Comparison of ENCODE assay signal across 18 cellular contexts in genomic region chr21:43874085-43874785, GRCh38. TPM values are rescaled to one million over a fixed set of nuclear protein-coding genes. Genes with fewer than 3 reads are reported as not detected.
DNase-seq lines count a peak whose midpoint lies in the region; ATAC-seq and TF ChIP-seq lines count a peak whose summit lies in the region.
"Had no signal": no experiment of that assay in that cellular context is flagged by ENCODE, and none has a peak within 500 bp of the region (broad histone marks: within the 10 kb centered on the region; RNA-seq: fewer than 3 reads in every experiment).

No MANE protein-coding gene starts in this region.

- no peak for TF ChIP-seq POLR2A in thyroid gland (IDR thresholded peaks at IDR 0.05)

- H3K27ac ChIP-seq in mammary epithelial cell (ENCODE audit: insufficient read depth, low read depth, low read length) (no peak overlapping the region), SJSA1 (peak overlapping the region; percentile 26; the same call in 1 of the 2 replicates), thyroid gland (peak overlapping the region in 2 of 3 donors; percentile 34 to 49)
- H3K27ac ChIP-seq: gastroesophageal sphincter, prostate gland, RWPE1 had no signal

- BruUV-seq in MCF 10A (replicated peaks; lab: Mats Ljungman, UMichigan) (no TSS peak), mammary epithelial cell (replicated peaks; lab: Mats Ljungman, UMichigan) (no TSS peak)

- H3K4me3 ChIP-seq in mammary epithelial cell (replicated peaks in 1 of 3; ENCODE audit: insufficient read depth in 1 of 3, low read depth in 2 of 3, low read length in 3 of 3) (no peak overlapping the region), SJSA1 (no peak overlapping the region), thyroid gland (replicated peaks in 1 of 3) (no peak overlapping the region)
- H3K4me3 ChIP-seq: gastroesophageal sphincter, prostate gland, smooth muscle cell had no signal

- dilution Hi-C loops in mammary epithelial cell (cut with HindIII; ENCODE audit: low sequenced_read_pairs) = no loop called here

- no peak overlapping the region for H3K4me2 ChIP-seq in mammary epithelial cell (ENCODE audit: insufficient read depth, low read depth, low read length)
- H3K4me2 ChIP-seq: smooth muscle cell had no signal

- H3K9me3 Mint-ChIP-seq in MCF 10A (ENCODE audit: unreplicated experiment) = no peaks in the 10 kb centered on the region

- no peaks in the 10 kb centered on the region for H4K20me1 ChIP-seq in mammary epithelial cell (ENCODE audit: insufficient read depth, low read length)

- in situ Hi-C loops in mammary epithelial cell (cut with MboI; ENCODE audit: low sequenced_read_pairs in 2 of 2) = no loop called here

- no peak overlapping the region for H3K4me3 Mint-ChIP-seq in MCF 10A (ENCODE audit: unreplicated experiment)
- H3K4me3 Mint-ChIP-seq: nephron progenitor cell had no signal

- H3K27me3 ChIP-seq in mammary epithelial cell (ENCODE audit: insufficient read depth, low read length) = no peaks in the 10 kb centered on the region
- H3K27me3 ChIP-seq in SJSA1 (replicated peaks) = no peaks in the 10 kb centered on the region
- no peaks in the 10 kb centered on the region for H3K27me3 ChIP-seq in thyroid gland
- H3K27me3 ChIP-seq: gastroesophageal sphincter had no signal

- H3K36me3 ChIP-seq in mammary epithelial cell (ENCODE audit: insufficient read depth, low read length) (no peaks in the 10 kb centered on the region), SJSA1 (peaks cover 62% of the 10 kb centered on the region), thyroid gland (no peaks in the 10 kb centered on the region)
- H3K36me3 ChIP-seq: prostate gland had no signal

- WGBS in mammary epithelial cell (ENCODE audit: low coverage, missing lambda C conversion rate) = 86% methylated on average over 12 of the region's 12 CpGs
- 47 to 55% methylated on average over 12 of the region's 12 CpGs for WGBS in thyroid gland, 2 donors

- H3K9me3 ChIP-seq in mammary epithelial cell (replicated peaks; ENCODE audit: insufficient read depth, low read length) (no peaks in the 10 kb centered on the region), SJSA1 (replicated peaks) (no peaks in the 10 kb centered on the region), thyroid gland (no peaks in the 10 kb centered on the region)
- H3K9me3 ChIP-seq: gastroesophageal sphincter, prostate gland had no signal

- no peak overlapping the region for H2AFZ ChIP-seq in mammary epithelial cell (ENCODE audit: low read depth, low read length)

- POLR2A ChIA-PET in MCF 10A (lab: Yijun Ruan, JAX) = interaction anchor here (1.3 kb wide), 1 partner anchor 8 kb away, joined by 4 read pairs; no protein-coding TSS in a partner anchor

- no peak for ATAC-seq in GM21390 (IDR thresholded peaks at IDR 0.05; ENCODE audit: unreplicated experiment)
- ATAC-seq: gastroesophageal sphincter had no signal

- DNase-seq in MCF 10A (ENCODE audit: unreplicated experiment) (no peak), mammary epithelial cell (no peak), SJSA1 (ENCODE audit: low read depth in 1 of 2, low spot score in 2 of 2) (peak in 1 of 2 experiments; percentile 79), fibroblast of gingiva (ENCODE audit: low read depth) (peak; percentile 41), thyroid gland (peak; percentile 46 to 56), NCI-H526 treated with DMSO at 0.1 percent for 48 hours (lab: John Stamatoyannopoulos, UW) (no peak), mesenteric fat pad (ENCODE audit: low spot score) (no peak)
- DNase-seq: activated CD4-positive, alpha-beta T cell treated with anti-CD3 and anti-CD28 coated beads for 4 hours; Karpas-422; mesenchymal stem cell; NCI-H2171; NCI-H526; nephron progenitor cell had no signal

- no peaks in the 10 kb centered on the region for H3K4me1 ChIP-seq in mammary epithelial cell (ENCODE audit: insufficient read depth, low read length)
- H3K4me1 ChIP-seq in SJSA1 (replicated peaks) = peaks cover 28% of the 10 kb centered on the region
- H3K4me1 ChIP-seq in thyroid gland = peaks cover 4 to 22% of the 10 kb centered on the region in 2 donors
- H3K4me1 ChIP-seq: prostate gland had no signal

- CTCF ChIA-PET in MCF 10A (lab: Yijun Ruan, JAX) = no interaction called here
- CTCF ChIA-PET in mammary epithelial cell (lab: Charles Lee; ENCODE audit: low non-redundant PET) = no interaction called here

- intact Hi-C loops in MCF 10A (cut with micrococcal nuclease) = no loop called here
- intact Hi-C loops in mammary epithelial cell (cut with micrococcal nuclease) = no loop called here
- intact Hi-C loops in thyroid gland (cut with DNase I) = no loop called here

- H3K79me2 ChIP-seq in mammary epithelial cell (ENCODE audit: insufficient read depth, low read length) = peaks cover 11% of the 10 kb centered on the region

- peak overlapping the region; percentile 33 for H3K27ac Mint-ChIP-seq in MCF 10A (ENCODE audit: low read depth, unreplicated experiment)
- H3K27ac Mint-ChIP-seq: nephron progenitor cell had no signal

- no peaks in the 10 kb centered on the region for H3K27me3 Mint-ChIP-seq in MCF 10A (ENCODE audit: insufficient read depth, unreplicated experiment)

- peaks cover 3% of the 10 kb centered on the region for H3K4me1 Mint-ChIP-seq in MCF 10A (ENCODE audit: insufficient read depth, unreplicated experiment)

- H3K9ac ChIP-seq in mammary epithelial cell (ENCODE audit: insufficient read depth, low read length) = no peak overlapping the region

- H3K36me3 Mint-ChIP-seq in MCF 10A (ENCODE audit: insufficient read depth, unreplicated experiment) = peaks cover 20% of the 10 kb centered on the region

- no peak for TF ChIP-seq CTCF in MCF 10A (IDR thresholded peaks at IDR 0.05; ENCODE audit: unreplicated experiment)
- TF ChIP-seq CTCF in mammary epithelial cell (conservative IDR thresholded peaks at IDR 0.05 in 1 of 2, IDR thresholded peaks at IDR 0.05 in 1 of 2; ENCODE audit: extremely low read depth in 1 of 2, insufficient read depth in 1 of 2, low read depth in 1 of 2, low read length in 2 of 2) = no peak
- no peak for TF ChIP-seq CTCF in thyroid gland (IDR thresholded peaks at IDR 0.05)

RNA-seq across cellular contexts. Expression of gene AGPAT3, which starts 9.2 kb away (rescaled TPM):
- 58.3 and 70.6 TPM in 2 replicates for total RNA-seq in MCF 10A (2022)
- total RNA-seq in mammary epithelial cell = 10 to 100 TPM; 32.5 to 35.8 TPM
- polyA plus RNA-seq in mammary epithelial cell = 13.1 TPM
- polyA minus RNA-seq in mammary epithelial cell = 49.0 TPM
- 43.5 and 66.9 TPM in 2 replicates for total RNA-seq in SJSA1 (2014; rRNA removed; shearing (Covaris generic))
- total RNA-seq in thyroid gland = 10 to 100 TPM; 40.6 to 80.5 (median 65.3) TPM
- total RNA-seq in mesenteric fat pad = 79.2 TPM

Comparison
In these comparisons a context has a peak if more than half of its experiments do, and no peak if none do; other contexts are left out.
1. DNase-seq: peak in fibroblast of gingiva (single experiment) and thyroid gland (2 of 2); none in MCF 10A (single experiment), mammary epithelial cell (single experiment), NCI-H526 treated with DMSO at 0.1 percent for 48 hours (single experiment) and mesenteric fat pad (single experiment).